ENCODE assay signal across 31 cellular contexts in the genomic region with DNA sequence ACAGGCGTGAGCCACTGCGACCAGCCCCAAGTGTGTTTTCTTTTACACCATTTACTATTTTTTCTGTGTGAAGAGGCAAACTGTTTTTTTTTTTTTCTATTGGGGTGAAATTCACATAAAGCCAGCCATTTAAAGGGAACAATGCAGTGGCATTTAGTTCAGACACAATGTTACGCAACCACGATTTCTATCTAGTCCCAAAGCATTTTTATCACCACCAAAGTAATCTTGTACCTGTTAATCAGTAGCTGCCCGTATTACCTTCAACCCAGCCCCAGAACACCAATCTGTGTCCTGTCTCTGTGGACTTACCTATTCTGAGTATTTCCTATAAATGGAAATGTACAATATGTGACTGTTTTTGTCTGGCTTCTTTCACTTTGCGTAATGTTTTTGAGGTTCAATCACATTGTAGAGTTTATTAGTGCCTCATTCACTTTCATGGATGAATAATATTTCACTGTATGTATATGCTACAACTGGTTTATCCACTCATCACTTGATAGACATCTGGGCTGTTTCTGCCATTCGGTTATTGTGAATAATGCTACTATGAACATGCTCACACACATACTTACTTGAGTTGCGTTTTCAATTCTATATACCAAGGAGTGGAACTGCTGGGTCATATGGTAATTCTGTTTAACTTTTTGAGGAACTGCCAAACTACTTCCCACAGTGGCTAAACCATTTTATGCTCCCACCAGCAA.
DNase-seq lines count a peak whose midpoint lies in the region; ATAC-seq, FAIRE-seq and TF ChIP-seq lines count a peak whose summit lies in the region.
"Had no signal": no experiment of that assay in that cellular context is flagged by ENCODE, and none has a peak within 500 bp of the region (broad histone marks: within the 10 kb centered on the region; RNA-seq: fewer than 3 reads in every experiment).

No MANE protein-coding gene starts in this region.

- H3K36me3 ChIP-seq in OCI-LY3 (replicated peaks; ENCODE audit: low read depth, low read length) = no peaks in the 10 kb centered on the region
- H3K36me3 ChIP-seq in H1 (ENCODE audit: control insufficient read depth in 2 of 4, insufficient read depth in 4 of 4, low read length in 3 of 4) = peaks cover 5 to 52% (median 29%) of the 10 kb centered on the region in 4 experiments
- H3K36me3 ChIP-seq in parathyroid adenoma (ENCODE audit: control insufficient read depth, insufficient read depth, low read length) = no peaks in the 10 kb centered on the region
- H3K36me3 ChIP-seq in esophagus muscularis mucosa = peaks cover 53 to 94% (median 74%) of the 10 kb centered on the region in 4 donors

- H3K27ac ChIP-seq in OCI-LY3 (ENCODE audit: low read length) (peak overlapping the region; percentile 57), H1 (ENCODE audit: low read depth, low read length) (no peak overlapping the region), parathyroid adenoma (peak overlapping the region; percentile 63), esophagus muscularis mucosa (replicated peaks in 1 of 4) (no peak overlapping the region)
- H3K27ac ChIP-seq: ascending aorta, HL-60, lower lobe of right lung, RWPE1, stomach, tibial nerve had no signal

- no peaks in the 10 kb centered on the region for H3K79me1 ChIP-seq in H1 (ENCODE audit: low read depth, low read length)

- H2BK20ac ChIP-seq in H1 (ENCODE audit: low read length) = no peak overlapping the region

- no peak overlapping the region for H3K4me3 Mint-ChIP-seq in MCF 10A (ENCODE audit: unreplicated experiment)
- H3K4me3 Mint-ChIP-seq: activated CD8-positive, alpha-beta T cell treated with anti-CD3 and anti-CD28 coated beads for 36 hours; activated naive CD8-positive, alpha-beta T cell treated with anti-CD3 and anti-CD28 coated beads, Interleukin-2, amount 10 ng/mL, durations not matched to agents 7 days and 5 days; natural killer cell had no signal

- no peak overlapping the region for H2AK5ac ChIP-seq in H1 (ENCODE audit: low read depth, low read length)

- H4K8ac ChIP-seq in H1 (ENCODE audit: extremely low read depth, insufficient read depth, low read length) = no peak overlapping the region

- H3K27ac Mint-ChIP-seq in MCF 10A (ENCODE audit: low read depth, unreplicated experiment) = no peak overlapping the region
- H3K27ac Mint-ChIP-seq: activated CD8-positive, alpha-beta T cell treated with anti-CD3 and anti-CD28 coated beads for 36 hours; activated naive CD8-positive, alpha-beta T cell treated with anti-CD3 and anti-CD28 coated beads, Interleukin-2, amount 10 ng/mL, durations not matched to agents 7 days and 5 days; natural killer cell had no signal

- H3K56ac ChIP-seq in H1 (replicated peaks; ENCODE audit: insufficient read length, low read depth, low read length) = no peak overlapping the region

- H4K91ac ChIP-seq in H1 (replicated peaks; ENCODE audit: insufficient read length, low read length) = no peak overlapping the region

- CTCF ChIA-PET in H1 (lab: Charles Lee; ENCODE audit: partially characterized antibody) = interaction anchor here (1.2 kb wide), 1 partner anchor 121 kb away, joined by 4 read pairs; no protein-coding TSS in a partner anchor
- CTCF ChIA-PET in MCF 10A (lab: Yijun Ruan, JAX) = interaction anchor here (0.7 to 0.8 kb wide), 2 partner anchors 120 to 134 kb away, joined by 4 to 5 read pairs; no protein-coding TSS in a partner anchor

- no peak overlapping the region for H3K14ac ChIP-seq in H1 (ENCODE audit: insufficient read length)

- H4K5ac ChIP-seq in H1 (ENCODE audit: insufficient read length, low read depth, low read length) = no peak overlapping the region

- H3K36me3 Mint-ChIP-seq in MCF 10A (ENCODE audit: insufficient read depth, unreplicated experiment) = peaks cover 64% of the 10 kb centered on the region
- H3K36me3 Mint-ChIP-seq: activated naive CD8-positive, alpha-beta T cell treated with anti-CD3 and anti-CD28 coated beads, Interleukin-2, amount 10 ng/mL, durations not matched to agents 7 days and 5 days; natural killer cell had no signal

- H3K4me3 ChIP-seq in GM12865 (ENCODE audit: low read depth, low read length) (no peak overlapping the region), OCI-LY3 (ENCODE audit: low read length) (peak overlapping the region; percentile 52), H1 (ENCODE audit: extremely low read depth in 1 of 4, insufficient read depth in 2 of 4, low read depth in 3 of 4, low read length in 4 of 4) (no peak overlapping the region), parathyroid adenoma (ENCODE audit: low read depth, low read length) (no peak overlapping the region), esophagus muscularis mucosa (no peak overlapping the region)
- H3K4me3 ChIP-seq: ascending aorta, lower lobe of right lung, skin epidermis, stomach, tibial nerve had no signal

- BruUV-seq in MCF 10A (replicated peaks; lab: Mats Ljungman, UMichigan) = no TSS peak

- no peak overlapping the region for H3K23ac ChIP-seq in H1 (ENCODE audit: insufficient read length)

- WGBS in H1 (ENCODE audit: extremely low coverage in 1 of 2, insufficient coverage in 1 of 2, insufficient read length in 1 of 2, insufficient replicate concordance in 2 of 2, low coverage in 1 of 2, low lambda C conversion rate in 2 of 2, missing lambda C conversion rate in 1 of 2), 2 experiments = 95% methylated on average over 8 of the region's 8 CpGs; no CpG with 5 or more reads in 1 of the 2 experiments
- 94% methylated on average over 8 of the region's 8 CpGs for WGBS in esophagus muscularis mucosa

- no peak overlapping the region for H2BK15ac ChIP-seq in H1 (ENCODE audit: low read length)

- POLR2A ChIA-PET in H1 (lab: Charles Lee; ENCODE audit: partially characterized antibody) (no interaction called here), MCF 10A (lab: Yijun Ruan, JAX) (no interaction called here)

- H3K4me2 ChIP-seq in OCI-LY3 (ENCODE audit: low read length) = peak overlapping the region; percentile 87
- H3K4me2 ChIP-seq in H1 (ENCODE audit: insufficient read depth in 1 of 2, low read depth in 2 of 2, low read length in 2 of 2) = no peak overlapping the region
- H3K4me2 ChIP-seq in parathyroid adenoma (ENCODE audit: low read length) = peak overlapping the region; percentile 44

- TF ChIP-seq POLR2A in H1 (IDR thresholded peaks at IDR 0.05; ENCODE audit: control extremely low read depth in 1 of 2, low read depth in 2 of 2, low read length in 2 of 2) = no peak
- TF ChIP-seq POLR2A in esophagus muscularis mucosa (IDR thresholded peaks at IDR 0.05; ENCODE audit: low read depth) = no peak

- H3K18ac ChIP-seq in H1 (ENCODE audit: extremely low read depth, low read length) = no peak overlapping the region

- peak; percentile 18 for DNase-seq in GM12865 (ENCODE audit: low read depth)
- DNase-seq in H1 (ENCODE audit: low read depth in 1 of 2, low spot score in 2 of 2) = no peak
- DNase-seq in activated gamma-delta T cell treated with Interleukin-2 at 50 U/mL for 16 hours = no peak
- DNase-seq in esophagus muscularis mucosa (ENCODE audit: extremely low spot score) = no peak
- no peak for DNase-seq in MCF 10A (ENCODE audit: unreplicated experiment)
- DNase-seq: ACHN; activated CD4-positive, CD25-positive, alpha-beta regulatory T cell treated with anti-CD3 and anti-CD28 coated beads, Interleukin-2, amount 50 U/mL, for 72 hours; activated CD8-positive, alpha-beta T cell treated with anti-CD3 and anti-CD28 coated beads for 36 hours; activated effector memory CD4-positive, alpha-beta T cell treated with Interleukin-2 at 50 U/mL for 16 hours; activated naive CD8-positive, alpha-beta T cell treated with anti-CD3 and anti-CD28 coated beads, Interleukin-2, amount 10 ng/mL, durations not matched to agents 7 days and 5 days; BE2C; central memory CD4-positive, alpha-beta T cell; DMS153; lower lobe of right lung; natural killer cell; NCI-H2029 treated with DMSO at 0.1 percent for 48 hours; NCI-H526; retina; stimulated activated CD4-positive, alpha-beta T cell treated with anti-CD3 and anti-CD28 coated beads, Interleukin-1b, Interleukin-23, amount 100 ng/mL, for 48 hours; stomach; T-helper 1 cell had no signal

- no peak overlapping the region for H3K4ac ChIP-seq in H1 (replicated peaks; ENCODE audit: insufficient read length, low read depth, low read length)

- H3K9me3 ChIP-seq in OCI-LY3 (ENCODE audit: insufficient read depth, low read length) (no peaks in the 10 kb centered on the region), H1 (ENCODE audit: insufficient read depth in 2 of 2, low read depth in 1 of 2, low read length in 1 of 2) (no peaks in the 10 kb centered on the region), parathyroid adenoma (ENCODE audit: control insufficient read depth, low read length) (no peaks in the 10 kb centered on the region), esophagus muscularis mucosa (no peaks in the 10 kb centered on the region)
- H3K9me3 ChIP-seq: ascending aorta, BE2C, lower lobe of right lung, stomach, tibial nerve had no signal

- intact Hi-C loops in esophagus muscularis mucosa (cut with DNase I) (no loop called here), MCF 10A (cut with micrococcal nuclease) (no loop called here)

- no peaks in the 10 kb centered on the region for H3K9me3 Mint-ChIP-seq in MCF 10A (ENCODE audit: unreplicated experiment)
- H3K9me3 Mint-ChIP-seq: activated CD8-positive, alpha-beta T cell treated with anti-CD3 and anti-CD28 coated beads for 36 hours; activated naive CD8-positive, alpha-beta T cell treated with anti-CD3 and anti-CD28 coated beads, Interleukin-2, amount 10 ng/mL, durations not matched to agents 7 days and 5 days had no signal

- H4K20me1 ChIP-seq in OCI-LY3 (ENCODE audit: insufficient read depth, low read length) = no peaks in the 10 kb centered on the region
- no peaks in the 10 kb centered on the region for H4K20me1 ChIP-seq in H1 (replicated peaks in 1 of 2; ENCODE audit: control insufficient read depth in 1 of 2, insufficient read depth in 2 of 2, low read length in 2 of 2)

- no peak overlapping the region for H2BK12ac ChIP-seq in H1 (ENCODE audit: low read depth, low read length)

- H3K27me3 ChIP-seq in OCI-LY3 (ENCODE audit: low read depth, low read length) (peaks cover 17% of the 10 kb centered on the region), H1 (replicated peaks in 1 of 4; ENCODE audit: control insufficient read depth in 3 of 4, extremely low read depth in 1 of 4, insufficient read depth in 3 of 4, low read length in 3 of 4) (no peaks in the 10 kb centered on the region), parathyroid adenoma (ENCODE audit: control insufficient read depth, insufficient read depth, low read length) (no peaks in the 10 kb centered on the region), esophagus muscularis mucosa (no peaks in the 10 kb centered on the region)
- H3K27me3 ChIP-seq: ascending aorta, BE2C, stomach, tibial nerve had no signal

- TF ChIP-seq EP300 in H1 (IDR thresholded peaks at IDR 0.05; ENCODE audit: borderline replicate concordance in 1 of 2, low read depth in 2 of 2, low read length in 2 of 2) (no peak), esophagus muscularis mucosa (IDR thresholded peaks at IDR 0.05) (no peak)

- H3K9ac ChIP-seq in OCI-LY3 (ENCODE audit: low read length) (no peak overlapping the region; the same call in 1 of the 2 replicates), H1 (replicated peaks in 1 of 4; ENCODE audit: extremely low read depth in 1 of 4, low read depth in 3 of 4, low read length in 3 of 4) (no peak overlapping the region), parathyroid adenoma (no peak overlapping the region)

- H3K4me1 Mint-ChIP-seq in MCF 10A (ENCODE audit: insufficient read depth, unreplicated experiment) = no peaks in the 10 kb centered on the region
- H3K4me1 Mint-ChIP-seq: natural killer cell had no signal

- no peaks in the 10 kb centered on the region for H3K27me3 Mint-ChIP-seq in MCF 10A (ENCODE audit: insufficient read depth, unreplicated experiment)

- H2AFZ ChIP-seq in OCI-LY3 (ENCODE audit: low read depth, low read length) = no peak overlapping the region
- no peak overlapping the region for H2AFZ ChIP-seq in H1 (ENCODE audit: low read length)
- H2AFZ ChIP-seq in parathyroid adenoma = peak overlapping the region; percentile 7

- no peaks in the 10 kb centered on the region; the same call in 1 of the 2 replicates for H3K23me2 ChIP-seq in H1 (ENCODE audit: low read depth, low read length)

- FAIRE-seq in H1 (lab: Jason Lieb, UNC) = no peak
- FAIRE-seq: TTC549 had no signal

- no peak overlapping the region for H2BK5ac ChIP-seq in H1 (ENCODE audit: low read depth, low read length)

- TF ChIP-seq CTCF in GM12865 (IDR thresholded peaks at IDR 0.05; ENCODE audit: insufficient read depth, low read depth, low read length, missing control alignments) = no peak
- TF ChIP-seq CTCF in OCI-LY3 (IDR thresholded peaks at IDR 0.05; ENCODE audit: low read depth, low read length) = no peak
- TF ChIP-seq CTCF in H1 (IDR thresholded peaks at IDR 0.05; ENCODE audit: control extremely low read depth in 1 of 3, insufficient read depth in 1 of 3, low read depth in 1 of 3, low read length in 3 of 3) = no peak
- no peak for TF ChIP-seq CTCF in parathyroid adenoma (IDR thresholded peaks at IDR 0.05)
- no peak for TF ChIP-seq CTCF in esophagus muscularis mucosa (IDR thresholded peaks at IDR 0.05)
- no peak for TF ChIP-seq CTCF in MCF 10A (IDR thresholded peaks at IDR 0.05; ENCODE audit: unreplicated experiment)

- no peak for TF ChIP-seq RAD21 in H1 (IDR thresholded peaks at IDR 0.05 in 1 of 2, conservative IDR thresholded peaks at IDR 0.05 in 1 of 2; ENCODE audit: low read depth in 2 of 2, low read length in 2 of 2)

- H3K4me1 ChIP-seq in OCI-LY3 (ENCODE audit: low read length) (peaks cover 36% of the 10 kb centered on the region), H1 (replicated peaks in 1 of 4; ENCODE audit: control insufficient read depth in 3 of 4, insufficient read depth in 4 of 4, low read length in 3 of 4) (no peaks in the 10 kb centered on the region), parathyroid adenoma (no peaks in the 10 kb centered on the region), esophagus muscularis mucosa (no peaks in the 10 kb centered on the region)
- H3K4me1 ChIP-seq: ascending aorta, BE2C, lower lobe of right lung, stomach, tibial nerve had no signal

- H2BK120ac ChIP-seq in H1 (replicated peaks; ENCODE audit: low read depth, low read length) = no peak overlapping the region

- H3K79me2 ChIP-seq in OCI-LY3 (ENCODE audit: low read length) = no peaks in the 10 kb centered on the region
- no peaks in the 10 kb centered on the region for H3K79me2 ChIP-seq in H1 (ENCODE audit: control insufficient read depth in 1 of 2, insufficient read depth in 2 of 2, low read length in 2 of 2)
- H3K79me2 ChIP-seq in parathyroid adenoma = no peaks in the 10 kb centered on the region

- ATAC-seq in HG02884 (IDR thresholded peaks at IDR 0.05; ENCODE audit: unreplicated experiment) = no peak
- ATAC-seq: activated CD8-positive, alpha-beta T cell treated with anti-CD3 and anti-CD28 coated beads for 36 hours; HCT116; lower lobe of right lung; natural killer cell had no signal

Comparison
In these comparisons a context has a peak if more than half of its experiments do, and no peak if none do; other contexts are left out.
1. H3K27ac ChIP-seq: peak in OCI-LY3 (single experiment) and parathyroid adenoma (single experiment); none in H1 (single experiment) and esophagus muscularis mucosa (0 of 4).
2. H3K4me2 ChIP-seq: peak in OCI-LY3 (single experiment) and parathyroid adenoma (single experiment); none in H1 (0 of 2).